14 cellular contexts compared by ENCODE assay signal in genomic region chr19:49458567-49458903, GRCh38. TPM values are rescaled to one million over a fixed set of nuclear protein-coding genes. Genes with fewer than 3 reads are reported as not detected.
A peak's percentile ranks its signal among the peaks of the same experiment; 100 is the strongest.
DNase-seq lines count a peak whose midpoint lies in the region; ATAC-seq and TF ChIP-seq lines count a peak whose summit lies in the region.
"Had no signal": no experiment of that assay in that cellular context is flagged by ENCODE, and none has a peak within 500 bp of the region (broad histone marks: within the 10 kb centered on the region; RNA-seq: fewer than 3 reads in every experiment).

No MANE protein-coding gene starts in this region.

- peak overlapping the region; percentile 35 for H3K4me2 ChIP-seq in osteoblast (ENCODE audit: insufficient read depth, low read length)

- H3K9me3 ChIP-seq in BE2C, result no peaks in the 10 kb centered on the region
- H3K9me3 ChIP-seq in osteoblast (ENCODE audit: low read depth, low read length), result no peaks in the 10 kb centered on the region
- H3K9me3 ChIP-seq: ascending aorta had no signal

- H3K4me3 Mint-ChIP-seq in dendritic cell treated with granulocyte-macrophage colony-stimulating factor and Interleukin-4, amounts not matched to agents 40 ng/mL and 50 ng/mL, for 4 days, result no peak overlapping the region
- H3K4me3 Mint-ChIP-seq in nephron progenitor cell, result no peak overlapping the region
- H3K4me3 Mint-ChIP-seq: activated CD4-positive, alpha-beta T cell treated with anti-CD3 and anti-CD28 coated beads, Interleukin-2, amount 10 ng/mL, durations not matched to agents 24 days and 14 days; memory B cell; stimulated activated naive CD8-positive, alpha-beta T cell treated with anti-CD3 and anti-CD28 coated beads, Interleukin-15, amount 100 ng/mL, for 72 hours had no signal

- ATAC-seq in GM18505 (IDR thresholded peaks at IDR 0.05; ENCODE audit: unreplicated experiment), result no peak
- ATAC-seq: stimulated activated naive CD8-positive, alpha-beta T cell treated with anti-CD3 and anti-CD28 coated beads, Interleukin-15, amount 100 ng/mL, for 72 hours had no signal

- H3K27ac Mint-ChIP-seq in dendritic cell treated with granulocyte-macrophage colony-stimulating factor and Interleukin-4, amounts not matched to agents 40 ng/mL and 50 ng/mL, for 4 days, result peak overlapping the region; percentile 18
- no peak overlapping the region for H3K27ac Mint-ChIP-seq in nephron progenitor cell
- H3K27ac Mint-ChIP-seq: activated CD4-positive, alpha-beta T cell treated with anti-CD3 and anti-CD28 coated beads, Interleukin-2, amount 10 ng/mL, durations not matched to agents 24 days and 14 days; memory B cell had no signal

- no peaks in the 10 kb centered on the region for H3K27me3 Mint-ChIP-seq in dendritic cell treated with granulocyte-macrophage colony-stimulating factor and Interleukin-4, amounts not matched to agents 40 ng/mL and 50 ng/mL, for 4 days
- H3K27me3 Mint-ChIP-seq in nephron progenitor cell (ENCODE audit: low read depth, poor library complexity), result peaks cover 3% of the 10 kb centered on the region
- H3K27me3 Mint-ChIP-seq: activated CD4-positive, alpha-beta T cell treated with anti-CD3 and anti-CD28 coated beads, Interleukin-2, amount 10 ng/mL, durations not matched to agents 24 days and 14 days; memory B cell; stimulated activated naive CD8-positive, alpha-beta T cell treated with anti-CD3 and anti-CD28 coated beads, Interleukin-15, amount 100 ng/mL, for 72 hours had no signal

- intact Hi-C loops in dendritic cell treated with granulocyte-macrophage colony-stimulating factor and Interleukin-4, amounts not matched to agents 40 ng/mL and 50 ng/mL, for 4 days (cut with micrococcal nuclease), result no loop called here

- H3K4me1 ChIP-seq in BE2C (no peaks in the 10 kb centered on the region), osteoblast (ENCODE audit: insufficient read depth, low read length) (peaks cover 21% of the 10 kb centered on the region)

- peaks cover 82% of the 10 kb centered on the region for H3K36me3 Mint-ChIP-seq in dendritic cell treated with granulocyte-macrophage colony-stimulating factor and Interleukin-4, amounts not matched to agents 40 ng/mL and 50 ng/mL, for 4 days (ENCODE audit: low read depth)
- peaks cover 27% of the 10 kb centered on the region for H3K36me3 Mint-ChIP-seq in nephron progenitor cell (ENCODE audit: low read depth)

- H3K9me3 Mint-ChIP-seq in dendritic cell treated with granulocyte-macrophage colony-stimulating factor and Interleukin-4, amounts not matched to agents 40 ng/mL and 50 ng/mL, for 4 days, result no peaks in the 10 kb centered on the region
- no peaks in the 10 kb centered on the region for H3K9me3 Mint-ChIP-seq in nephron progenitor cell
- H3K9me3 Mint-ChIP-seq: activated CD4-positive, alpha-beta T cell treated with anti-CD3 and anti-CD28 coated beads, Interleukin-2, amount 10 ng/mL, durations not matched to agents 24 days and 14 days; memory B cell; stimulated activated naive CD8-positive, alpha-beta T cell treated with anti-CD3 and anti-CD28 coated beads, Interleukin-15, amount 100 ng/mL, for 72 hours had no signal

- TF ChIP-seq CTCF in BE2C (IDR thresholded peaks at IDR 0.05; ENCODE audit: low read depth, low read length) (no peak), osteoblast (IDR thresholded peaks at IDR 0.05; ENCODE audit: extremely low read depth, low read depth, low read length) (no peak), nephron progenitor cell (IDR thresholded peaks at IDR 0.05) (no peak)

- H4K20me1 ChIP-seq in osteoblast (ENCODE audit: insufficient read depth, low read length), result no peaks in the 10 kb centered on the region

- H3K4me3 ChIP-seq in BE2C (ENCODE audit: low read depth, low read length) (no peak overlapping the region), H7 (ENCODE audit: insufficient read depth, low read depth, low read length) (no peak overlapping the region), osteoblast (ENCODE audit: insufficient read depth, low read length) (no peak overlapping the region)
- H3K4me3 ChIP-seq: ascending aorta had no signal

- H3K27ac ChIP-seq in osteoblast (ENCODE audit: low read depth, low read length), result peak overlapping the region; percentile 78

- H2AFZ ChIP-seq in osteoblast (ENCODE audit: low read length), result peak overlapping the region; percentile 92

- H3K4me1 Mint-ChIP-seq in dendritic cell treated with granulocyte-macrophage colony-stimulating factor and Interleukin-4, amounts not matched to agents 40 ng/mL and 50 ng/mL, for 4 days (ENCODE audit: low read depth), result peaks cover 30% of the 10 kb centered on the region
- peaks cover 15% of the 10 kb centered on the region for H3K4me1 Mint-ChIP-seq in nephron progenitor cell

- peak; percentile 53 for DNase-seq in BE2C
- peak; percentile 17 for DNase-seq in H7
- DNase-seq in osteoblast (ENCODE audit: insufficient read length, low spot score, missing footprints), result no peak
- no peak for DNase-seq in germinal center (ENCODE audit: low spot score)
- no peak for DNase-seq in nephron progenitor cell
- no peak for DNase-seq in AG20443 (ENCODE audit: low spot score)
- DNase-seq: activated CD4-positive, alpha-beta T cell treated with anti-CD3 and anti-CD28 coated beads, Interleukin-2, amount 10 ng/mL, durations not matched to agents 24 days and 14 days; DMS 273 treated with DMSO at 0.1 percent for 48 hours; NCI-H82; stimulated activated naive CD8-positive, alpha-beta T cell treated with anti-CD3 and anti-CD28 coated beads, Interleukin-15, amount 100 ng/mL, for 72 hours had no signal

- TF ChIP-seq POLR2A in GM18505 (IDR thresholded peaks at IDR 0.05; ENCODE audit: borderline replicate concordance, extremely low read depth, insufficient read depth, insufficient read length), result no peak

- peaks cover 11% of the 10 kb centered on the region for H3K79me2 ChIP-seq in osteoblast (ENCODE audit: insufficient read depth, low read length)

- H3K27me3 ChIP-seq in BE2C (no peaks in the 10 kb centered on the region), H7 (ENCODE audit: control insufficient read depth, insufficient read depth, low read length) (no peaks in the 10 kb centered on the region), osteoblast (ENCODE audit: insufficient read depth, low read length) (no peaks in the 10 kb centered on the region)
- H3K27me3 ChIP-seq: ascending aorta had no signal

- H3K36me3 ChIP-seq in BE2C (0 out of 2 replicates have a peak, but pooled peaks cover 3% of the 10 kb centered on the region), H7 (replicated peaks; ENCODE audit: control insufficient read depth, insufficient read depth, low read length) (no peaks in the 10 kb centered on the region; the same call in 1 of the 2 replicates), osteoblast (ENCODE audit: insufficient read depth, low read length) (no peaks in the 10 kb centered on the region)

RNA-seq across cellular contexts. Expression of gene ALDH16A1, which starts 5.5 kb away (rescaled TPM):
- 20.3 TPM for polyA plus RNA-seq in BE2C (2012; ENCODE audit: insufficient read depth, insufficient read length, low read depth)
- 55.5 and 62.2 TPM in 2 replicates for total RNA-seq in H7 (2014; rRNA removed; shearing (Covaris generic))
- 26.4 and 32.7 TPM in 2 replicates for total RNA-seq in osteoblast

RNA-seq across cellular contexts. Expression of gene PIH1D1, which starts 6.9 kb away (rescaled TPM):
- 99.9 TPM for polyA plus RNA-seq in BE2C (2012; ENCODE audit: insufficient read depth, insufficient read length, low read depth)
- total RNA-seq in H7 (2014; rRNA removed; shearing (Covaris generic)), result 172 and 194 TPM in 2 replicates
- 79.3 and 80.7 TPM in 2 replicates for total RNA-seq in osteoblast

RNA-seq across cellular contexts. Expression of gene FLT3LG, which starts 15.5 kb away (rescaled TPM):
- 1.7 TPM for polyA plus RNA-seq in BE2C (2012; ENCODE audit: insufficient read depth, insufficient read length, low read depth)
- 0.55 and 1.6 TPM in 2 replicates for total RNA-seq in H7 (2014; rRNA removed; shearing (Covaris generic))
- total RNA-seq in osteoblast, result 4.3 and 6.5 TPM in 2 replicates

RNA-seq across cellular contexts. Expression of gene SLC17A7, which starts 17.2 kb away (rescaled TPM):
- not detected for polyA plus RNA-seq in BE2C (2012; ENCODE audit: insufficient read depth, insufficient read length, low read depth)
- total RNA-seq in H7 (2014; rRNA removed; shearing (Covaris generic)), result 0.14 and 0.26 TPM in 2 replicates
- total RNA-seq in osteoblast, result under 0.01 TPM in 2 replicates

RNA-seq across cellular contexts. Expression of gene RPL13A, which starts 28.9 kb away (rescaled TPM):
- 1,267 TPM for polyA plus RNA-seq in BE2C (2012; ENCODE audit: insufficient read depth, insufficient read length, low read depth)
- 4,136 and 6,335 TPM in 2 replicates for total RNA-seq in H7 (2014; rRNA removed; shearing (Covaris generic))
- total RNA-seq in osteoblast, result 2,082 and 2,185 TPM in 2 replicates

Comparison
In these comparisons a context has a peak if more than half of its experiments do, and no peak if none do; other contexts are left out.
1. DNase-seq: peak in BE2C (single experiment) and H7 (single experiment); none in osteoblast (single experiment), germinal center (single experiment), nephron progenitor cell (single experiment) and AG20443 (single experiment).